ENCODE assay signal across 2 cellular contexts in genomic region chr13:111120422-111120821, GRCh38.
TF ChIP-seq lines count a peak whose summit lies in the region.

No MANE protein-coding gene starts in this region.

TF ChIP-seq in HepG2, 621 proteins besides CTCF, POLR2A, EP300 and RAD21:
- TF ChIP-seq ZNF724P (CRISPR knock-in tag; IDR thresholded peaks at IDR 0.05; ENCODE audit: borderline replicate concordance) (no peak), MNT (IDR thresholded peaks at IDR 0.05) (peak; percentile 54; the same call in 1 of the 2 replicates)

TF ChIP-seq in GM12891, 5 proteins besides CTCF, POLR2A, EP300 and RAD21:
- TF ChIP-seq TAF1 (IDR thresholded peaks at IDR 0.05; ENCODE audit: low read depth, low read length) (no peak), POU2F2 (IDR thresholded peaks at IDR 0.05; ENCODE audit: low read depth, low read length) (no peak), PAX5 (IDR thresholded peaks at IDR 0.05; ENCODE audit: insufficient read depth, low read length, severe bottlenecking) (no peak), SPI1 (IDR thresholded peaks at IDR 0.05; ENCODE audit: low read depth, low read length) (no peak), POLR2AphosphoS5 (IDR thresholded peaks at IDR 0.05; ENCODE audit: low read depth, low read length) (no peak)
